Comparison of ENCODE assay signal across 8 cellular contexts in the genomic region with DNA sequence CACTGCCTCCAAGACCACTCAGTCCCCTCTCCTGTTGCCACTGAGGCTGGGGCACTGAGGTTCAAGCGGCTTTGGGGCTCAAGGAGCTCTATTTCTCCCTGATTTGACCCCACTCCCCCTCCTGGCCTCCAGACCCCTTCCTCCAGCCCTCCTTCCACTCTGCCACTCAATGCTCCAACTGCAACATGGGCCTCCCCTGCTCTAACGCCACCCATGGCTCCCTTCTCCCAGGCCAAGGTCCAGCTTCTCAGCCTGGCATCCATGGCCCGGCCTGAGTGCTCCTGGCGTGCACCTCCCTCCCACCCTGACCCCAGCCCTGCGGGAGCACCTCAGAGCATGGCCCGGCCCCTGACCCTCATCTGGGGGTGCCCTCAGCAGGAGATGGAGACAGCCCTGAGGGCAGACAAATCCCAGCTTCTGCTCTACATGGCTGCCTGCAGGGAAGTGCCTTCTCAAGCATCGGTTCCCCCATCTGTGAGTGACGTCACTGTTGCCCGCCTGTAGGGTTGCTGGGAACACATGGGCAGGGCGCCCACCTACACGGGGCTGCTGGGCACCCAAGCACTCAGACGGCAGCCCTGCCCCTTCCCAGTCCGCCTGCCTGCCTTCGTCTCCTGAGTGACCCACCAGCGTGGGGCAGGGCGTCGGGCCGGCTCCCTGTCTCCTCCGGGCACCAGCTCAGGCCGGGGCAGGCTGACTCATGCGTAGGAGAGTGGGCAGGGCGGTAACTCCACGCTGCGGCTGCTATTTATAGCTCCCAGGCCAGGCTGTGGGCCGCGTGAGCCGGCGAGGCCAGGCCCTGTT. TPM values are rescaled to one million over a fixed set of nuclear protein-coding genes. Genes with fewer than 3 reads are reported as not detected.
DNase-seq lines count a peak whose midpoint lies in the region; ATAC-seq and TF ChIP-seq lines count a peak whose summit lies in the region.

No MANE protein-coding gene starts in this region.

- no peak for TF ChIP-seq RAD21 in HCT116 (IDR thresholded peaks at IDR 0.05; ENCODE audit: low read depth)

- H3K27ac ChIP-seq in HCT116 (ENCODE audit: low read depth, low read length) (peak overlapping the region; percentile 57; the same call in 1 of the 2 replicates), smooth muscle cell (ENCODE audit: low read depth) (no peak overlapping the region)

- H3K36me3 ChIP-seq in HCT116 (ENCODE audit: control insufficient read depth in 1 of 2, insufficient read depth in 2 of 2, low read length in 2 of 2) = no peaks in the 10 kb centered on the region
- H3K36me3 ChIP-seq in adipocyte (ENCODE audit: control insufficient read depth, insufficient read depth, low read length, severe bottlenecking) = no peaks in the 10 kb centered on the region
- H3K36me3 ChIP-seq in smooth muscle cell (ENCODE audit: low read depth) = no peaks in the 10 kb centered on the region

- ATAC-seq in HCT116 (peak; percentile 81), left cardiac atrium (peak; percentile 86 to 95), GM19035 (IDR thresholded peaks at IDR 0.05; ENCODE audit: unreplicated experiment) (no peak), GM21381 (IDR thresholded peaks at IDR 0.05; ENCODE audit: unreplicated experiment) (no peak)

- no peaks in the 10 kb centered on the region for H4K20me1 ChIP-seq in HCT116 (ENCODE audit: insufficient read depth)
- no peaks in the 10 kb centered on the region for H4K20me1 ChIP-seq in smooth muscle cell (ENCODE audit: low read depth)

- H3K9me3 ChIP-seq in HCT116 (ENCODE audit: control insufficient read depth in 1 of 2, insufficient read depth in 1 of 2, low read depth in 1 of 2, low read length in 2 of 2) = no peaks in the 10 kb centered on the region
- no peaks in the 10 kb centered on the region for H3K9me3 ChIP-seq in adipocyte (ENCODE audit: control insufficient read depth, low read length)
- H3K9me3 ChIP-seq in smooth muscle cell (replicated peaks; ENCODE audit: low read depth) = no peaks in the 10 kb centered on the region

- CTCF ChIA-PET in HCT116 (lab: Charles Lee) = interaction anchor here (0.6 kb wide), 1 partner anchor 29 kb away, joined by 3 read pairs; no protein-coding TSS in a partner anchor

- TF ChIP-seq CTCF in HCT116 (IDR thresholded peaks at IDR 0.05 in 2 of 3, conservative IDR thresholded peaks at IDR 0.05 in 1 of 3; ENCODE audit: borderline replicate concordance in 1 of 3, insufficient read depth in 1 of 3, low read depth in 2 of 3, low read length in 2 of 3) (no peak), smooth muscle cell (IDR thresholded peaks at IDR 0.05; ENCODE audit: borderline replicate concordance, insufficient read depth, poor library complexity, severe bottlenecking) (no peak)

- H2AFZ ChIP-seq in HCT116 (ENCODE audit: low read depth, low read length, poor library complexity, severe bottlenecking) (no peak overlapping the region), smooth muscle cell (ENCODE audit: low read depth) (no peak overlapping the region)

- H3K9me2 ChIP-seq in HCT116 (ENCODE audit: insufficient read depth) = no peaks in the 10 kb centered on the region

- H3K4me1 ChIP-seq in HCT116 (ENCODE audit: control insufficient read depth in 1 of 2, insufficient read depth in 2 of 2, low read length in 2 of 2) = peaks cover 21 to 41% of the 10 kb centered on the region in 2 experiments
- peaks cover 16% of the 10 kb centered on the region for H3K4me1 ChIP-seq in adipocyte (ENCODE audit: control insufficient read depth, insufficient read depth, low read length)
- H3K4me1 ChIP-seq in smooth muscle cell (ENCODE audit: low read depth) = peaks cover 4% of the 10 kb centered on the region

- peaks cover 11% of the 10 kb centered on the region; the same call in 1 of the 2 replicates for H3K79me2 ChIP-seq in HCT116 (ENCODE audit: insufficient read depth, low read length)
- H3K79me2 ChIP-seq in smooth muscle cell (ENCODE audit: low read depth) = no peaks in the 10 kb centered on the region

- peak overlapping the region; percentile 59 for H3K9ac ChIP-seq in HCT116 (ENCODE audit: low read length)
- peak overlapping the region; percentile 58 for H3K9ac ChIP-seq in adipocyte (ENCODE audit: low read length)
- H3K9ac ChIP-seq in smooth muscle cell (ENCODE audit: low read depth) = no peak overlapping the region

- TF ChIP-seq POLR2A in HCT116 (IDR thresholded peaks at IDR 0.05; ENCODE audit: borderline replicate concordance, extremely low read depth, insufficient read depth, insufficient read length) = no peak

- peak overlapping the region; percentile 81 for H3K4me2 ChIP-seq in HCT116 (ENCODE audit: low read length)
- peak overlapping the region; percentile 57 for H3K4me2 ChIP-seq in smooth muscle cell

- intact Hi-C loops in HCT116 (cut with micrococcal nuclease) (no loop called here), left cardiac atrium (cut with DNase I) (no loop called here)

- no peaks in the 10 kb centered on the region for H3F3A ChIP-seq in smooth muscle cell (ENCODE audit: low read depth)

- WGBS in smooth muscle cell (ENCODE audit: low lambda C conversion rate) = 25% methylated on average over 25 of the region's 28 CpGs

- H3K27me3 ChIP-seq in HCT116 (ENCODE audit: insufficient read depth, low read length) = no peaks in the 10 kb centered on the region
- peaks cover 18% of the 10 kb centered on the region for H3K27me3 ChIP-seq in adipocyte (replicated peaks; ENCODE audit: control insufficient read depth, insufficient read depth, low read length)
- H3K27me3 ChIP-seq in smooth muscle cell (ENCODE audit: low read depth) = no peaks in the 10 kb centered on the region

- RAD21 ChIA-PET in HCT116 (lab: Charles Lee; ENCODE audit: low non-redundant PET in 1 of 2, low total read pairs in 2 of 2, uncharacterized antibody in 2 of 2, unreplicated experiment in 2 of 2) = no interaction called here

- BruUV-seq in HCT116 (replicated peaks; lab: Mats Ljungman, UMichigan) = no TSS peak

- no peak for DNase-seq in HCT116 (ENCODE audit: low read depth, low spot score)
- DNase-seq in adipocyte (ENCODE audit: low read depth) = peak; percentile 93
- peak; percentile 85 for DNase-seq in left cardiac atrium
- DNase-seq in smooth muscle cell (lab: John Stamatoyannopoulos, UW; ENCODE audit: unreplicated experiment) = peak; percentile 49
- no peak for DNase-seq in GF-D8 (lab: John Stamatoyannopoulos, UW)
- no peak for DNase-seq in NCI-H1694 (lab: John Stamatoyannopoulos, UW)

- H3K4me3 ChIP-seq in HCT116 (replicated peaks in 1 of 2; ENCODE audit: low read depth in 1 of 2, low read length in 2 of 2) (peak overlapping the region in 1 of 2 experiments; percentile 29; a peak in 2 of 4 replicates), adipocyte (ENCODE audit: low read length) (no peak overlapping the region), smooth muscle cell (no peak overlapping the region)

- POLR2A ChIA-PET in HCT116 (lab: Charles Lee) = interaction anchor here (0.9 kb wide), 2 partner anchors 17 to 338 kb away, joined by 3 to 4 read pairs; partner anchors contain the start of gene SLC39A3

TF ChIP-seq in HCT116, 20 proteins besides CTCF, POLR2A, EP300 and RAD21:
- TF ChIP-seq TCF7L2 (IDR thresholded peaks at IDR 0.05; ENCODE audit: borderline replicate concordance, extremely low read depth, insufficient read depth, insufficient read length) (peak; percentile 8), ZFX (IDR thresholded peaks at IDR 0.05) (peak; percentile 32; the same call in 1 of the 2 replicates), MAX (IDR thresholded peaks at IDR 0.05) (peak; percentile 94), ELF1 (IDR thresholded peaks at IDR 0.05; ENCODE audit: borderline replicate concordance, low read depth) (no peak), EGR1 (IDR thresholded peaks at IDR 0.05; ENCODE audit: low read depth) (peak; percentile 78), ZNF274 (IDR thresholded peaks at IDR 0.05; ENCODE audit: low read depth, low read length) (no peak), POLR2AphosphoS5 (IDR thresholded peaks at IDR 0.05; ENCODE audit: low read depth, low read length) (peak; percentile 52; the same call in 1 of the 2 replicates)

RNA-seq across cellular contexts. Expression of gene DIRAS1, which starts 1.6 kb away (rescaled TPM):
- total RNA-seq in HCT116 (2021; ENCODE audit: unreplicated experiment) (33.7 TPM), left cardiac atrium (100 to 1,000 TPM; 108 to 211 TPM), smooth muscle cell (6.7 and 7.9 TPM in 2 replicates)
- polyA plus RNA-seq in HCT116 (2012) = 23.3 and 33.1 TPM in 2 replicates
- polyA plus RNA-seq in smooth muscle cell = 7.2 and 11.3 TPM in 2 replicates

RNA-seq across cellular contexts. Expression of gene SLC39A3, which starts 17.1 kb away (rescaled TPM):
- total RNA-seq in HCT116 (2021; ENCODE audit: unreplicated experiment) (39.1 TPM), left cardiac atrium (10 to 100 TPM; 21.9 to 25.5 TPM), smooth muscle cell (24.2 and 25.2 TPM in 2 replicates)
- polyA plus RNA-seq in HCT116 (2012) = 34.0 and 43.9 TPM in 2 replicates
- polyA plus RNA-seq in smooth muscle cell = 46.1 and 56.1 TPM in 2 replicates

RNA-seq across cellular contexts. Expression of gene GNG7, which starts 20.2 kb away (rescaled TPM):
- total RNA-seq in HCT116 (2021; ENCODE audit: unreplicated experiment) (11.3 TPM), left cardiac atrium (10 to 100 TPM; 19.8 to 45.9 TPM), smooth muscle cell (1.7 and 2.1 TPM in 2 replicates)
- 4.8 and 6.3 TPM in 2 replicates for polyA plus RNA-seq in HCT116 (2012)
- 2.3 and 2.6 TPM in 2 replicates for polyA plus RNA-seq in smooth muscle cell

Comparison
In these comparisons a context has a peak if more than half of its experiments do, and no peak if none do; other contexts are left out.
1. ATAC-seq: peak in HCT116 (single experiment) and left cardiac atrium (2 of 2); none in GM19035 (single experiment) and GM21381 (single experiment).
2. DNase-seq: peak in adipocyte (single experiment), left cardiac atrium (single experiment) and smooth muscle cell (single experiment); none in HCT116 (single experiment), GF-D8 (single experiment) and NCI-H1694 (single experiment).